In genomic region chr15:70892912-70893560, GRCh38 we compare ENCODE assay signal across 8 cellular contexts. TPM values are rescaled to one million over a fixed set of nuclear protein-coding genes. Genes with fewer than 3 reads are reported as not detected.
A peak's percentile ranks its signal among the peaks of the same experiment; 100 is the strongest.
DNase-seq lines count a peak whose midpoint lies in the region; ATAC-seq, FAIRE-seq and TF ChIP-seq lines count a peak whose summit lies in the region.

No MANE protein-coding gene starts in this region.

- peak overlapping the region; percentile 79 for H3K4me3 Mint-ChIP-seq in activated T-helper 2 cell treated with anti-CD3 and anti-CD28 coated beads, Interferon-gamma antibody, Interleukin-2, Interleukin-4, amounts not matched to agents 10 μg/mL and 5 μg/mL and 100 μg/mL, durations not matched to agents 14 hours and 24 hours and 36 hours (ENCODE audit: low read depth)
- peak overlapping the region; percentile 100 for H3K4me3 Mint-ChIP-seq in glutamatergic neuron (ENCODE audit: unreplicated experiment)

- no peaks in the 10 kb centered on the region for H3K36me3 Mint-ChIP-seq in activated T-helper 2 cell treated with anti-CD3 and anti-CD28 coated beads, Interferon-gamma antibody, Interleukin-2, Interleukin-4, amounts not matched to agents 10 μg/mL and 5 μg/mL and 100 μg/mL, durations not matched to agents 14 hours and 24 hours and 36 hours (ENCODE audit: low read depth)
- H3K36me3 Mint-ChIP-seq in glutamatergic neuron (ENCODE audit: unreplicated experiment), result no peaks in the 10 kb centered on the region

- FAIRE-seq in D721Med (lab: Jason Lieb, UNC), result no peak

- H3K36me3 ChIP-seq in ovary, result no peaks in the 10 kb centered on the region

- peaks cover 10% of the 10 kb centered on the region for H3K4me1 Mint-ChIP-seq in activated T-helper 2 cell treated with anti-CD3 and anti-CD28 coated beads, Interferon-gamma antibody, Interleukin-2, Interleukin-4, amounts not matched to agents 10 μg/mL and 5 μg/mL and 100 μg/mL, durations not matched to agents 14 hours and 24 hours and 36 hours (ENCODE audit: low read depth)
- H3K4me1 Mint-ChIP-seq in glutamatergic neuron (ENCODE audit: low read depth, unreplicated experiment), result peaks cover 4% of the 10 kb centered on the region

- no peak for TF ChIP-seq EP300 in ovary (IDR thresholded peaks at IDR 0.05)

- H3K9me3 Mint-ChIP-seq in activated T-helper 2 cell treated with anti-CD3 and anti-CD28 coated beads, Interferon-gamma antibody, Interleukin-2, Interleukin-4, amounts not matched to agents 10 μg/mL and 5 μg/mL and 100 μg/mL, durations not matched to agents 14 hours and 24 hours and 36 hours, result no peaks in the 10 kb centered on the region
- H3K9me3 Mint-ChIP-seq in glutamatergic neuron (ENCODE audit: unreplicated experiment), result peaks cover 9% of the 10 kb centered on the region

- ATAC-seq in GM21390 (IDR thresholded peaks at IDR 0.05; ENCODE audit: unreplicated experiment), result peak; percentile 20

- no peaks in the 10 kb centered on the region for H3K27me3 ChIP-seq in ovary

- TF ChIP-seq CTCF in D721Med (IDR thresholded peaks at IDR 0.05; ENCODE audit: insufficient read depth, missing control alignments) (peak; percentile 41), LNCaP clone FGC (IDR thresholded peaks at IDR 0.05; ENCODE audit: control insufficient read depth, extremely low read depth, insufficient read depth) (peak; percentile 74), glutamatergic neuron (IDR thresholded peaks at IDR 0.05; ENCODE audit: partially characterized antibody, unreplicated experiment) (no peak), ovary (IDR thresholded peaks at IDR 0.05) (peak in 1 of 3 donors; percentile 38)

- TF ChIP-seq POLR2A in ovary (IDR thresholded peaks at IDR 0.05), result no peak

- H3K27ac Mint-ChIP-seq in activated T-helper 2 cell treated with anti-CD3 and anti-CD28 coated beads, Interferon-gamma antibody, Interleukin-2, Interleukin-4, amounts not matched to agents 10 μg/mL and 5 μg/mL and 100 μg/mL, durations not matched to agents 14 hours and 24 hours and 36 hours, result no peak overlapping the region
- peak overlapping the region; percentile 98 for H3K27ac Mint-ChIP-seq in glutamatergic neuron (ENCODE audit: unreplicated experiment)

- peaks cover 5% of the 10 kb centered on the region for H3K4me1 ChIP-seq in ovary (ENCODE audit: insufficient read depth)

- H3K27me3 Mint-ChIP-seq in activated T-helper 2 cell treated with anti-CD3 and anti-CD28 coated beads, Interferon-gamma antibody, Interleukin-2, Interleukin-4, amounts not matched to agents 10 μg/mL and 5 μg/mL and 100 μg/mL, durations not matched to agents 14 hours and 24 hours and 36 hours (ENCODE audit: low read depth), result peaks cover 54% of the 10 kb centered on the region
- peaks cover 4% of the 10 kb centered on the region for H3K27me3 Mint-ChIP-seq in glutamatergic neuron (ENCODE audit: unreplicated experiment)

- peak overlapping the region; percentile 83 for H3K4me3 ChIP-seq in LNCaP clone FGC (ENCODE audit: low read depth, low read length)
- H3K4me3 ChIP-seq in ovary, result peak overlapping the region; percentile 73

- 0 to 3% (median 1%) methylated on average over 10 of the region's 10 CpGs for WGBS in ovary, 3 donors

- H3K27ac ChIP-seq in ovary, result peak overlapping the region; percentile 66 to 82

- DNase-seq in D721Med (ENCODE audit: insufficient read length, low spot score) (no peak), LNCaP clone FGC (ENCODE audit: low read depth) (no peak), glutamatergic neuron (no peak), ovary (peak in 2 of 5 donors; percentile 34 to 49), T-helper 9 cell (no peak)
- no peak for DNase-seq in activated T-helper 2 cell treated with anti-CD3 and anti-CD28 coated beads, Interferon-gamma antibody, Interleukin-2, Interleukin-4, amounts not matched to agents 10 μg/mL and 5 μg/mL and 100 μg/mL, durations not matched to agents 14 hours and 24 hours and 36 hours (ENCODE audit: low spot score)
- DNase-seq in stimulated activated CD8-positive, alpha-beta memory T cell treated with anti-CD3 and anti-CD28 coated beads, Interleukin-4, amount 100 ng/mL, for 48 hours, result no peak

- no peaks in the 10 kb centered on the region for H3K9me3 ChIP-seq in ovary

- intact Hi-C loops in activated T-helper 2 cell treated with anti-CD3 and anti-CD28 coated beads, Interferon-gamma antibody, Interleukin-2, Interleukin-4, amounts not matched to agents 10 μg/mL and 5 μg/mL and 100 μg/mL, durations not matched to agents 14 hours and 24 hours and 36 hours (cut with micrococcal nuclease), result no loop called here
- intact Hi-C loops in ovary (cut with DNase I), result no loop called here

RNA-seq across cellular contexts. Expression of gene LRRC49, which starts 0.4 kb away (rescaled TPM):
- not detected in 2 replicates for total RNA-seq in activated T-helper 2 cell treated with anti-CD3 and anti-CD28 coated beads, Interferon-gamma antibody, Interleukin-2, Interleukin-4, amounts not matched to agents 10 μg/mL and 5 μg/mL and 100 μg/mL, durations not matched to agents 14 hours and 24 hours and 36 hours
- total RNA-seq in glutamatergic neuron (ENCODE audit: unreplicated experiment) (28.6 TPM), ovary (10 to 100 TPM; 13.0 to 34.6 (median 16.4) TPM)
- 10 to 100 TPM; 11.9 to 14.2 TPM for polyA plus RNA-seq in ovary

RNA-seq across cellular contexts. Expression of gene THAP10, which starts 0.8 kb away (rescaled TPM):
- total RNA-seq in activated T-helper 2 cell treated with anti-CD3 and anti-CD28 coated beads, Interferon-gamma antibody, Interleukin-2, Interleukin-4, amounts not matched to agents 10 μg/mL and 5 μg/mL and 100 μg/mL, durations not matched to agents 14 hours and 24 hours and 36 hours, result 0.37 TPM in 1 of 2 replicates, not detected in the other
- 3.3 TPM for total RNA-seq in glutamatergic neuron (ENCODE audit: unreplicated experiment)
- 1 to 10 TPM; 2.6 to 5.0 (median 4.0) TPM for total RNA-seq in ovary
- 1 to 10 TPM; 2.9 to 3.7 TPM for polyA plus RNA-seq in ovary

RNA-seq across cellular contexts. Expression of gene LARP6, which starts 39.1 kb away (rescaled TPM):
- total RNA-seq in activated T-helper 2 cell treated with anti-CD3 and anti-CD28 coated beads, Interferon-gamma antibody, Interleukin-2, Interleukin-4, amounts not matched to agents 10 μg/mL and 5 μg/mL and 100 μg/mL, durations not matched to agents 14 hours and 24 hours and 36 hours, result not detected in 2 replicates
- total RNA-seq in glutamatergic neuron (ENCODE audit: unreplicated experiment) (21.6 TPM), ovary (10 to 100 TPM; 13.4 to 51.5 (median 31.9) TPM)
- polyA plus RNA-seq in ovary, result 10 to 100 TPM; 23.6 to 61.7 TPM

Comparison
In these comparisons a context has a peak if more than half of its experiments do, and no peak if none do; other contexts are left out.
1. RNA of gene LRRC49, which starts 0.4 kb away (total RNA-seq): 28.6 TPM in glutamatergic neuron (single experiment) and 13.0 to 34.6 TPM in ovary; not detected in activated T-helper 2 cell treated with anti-CD3 and anti-CD28 coated beads, Interferon-gamma antibody, Interleukin-2, Interleukin-4, amounts not matched to agents 10 μg/mL and 5 μg/mL and 100 μg/mL, durations not matched to agents 14 hours and 24 hours and 36 hours; every median in the first group is over 10 times any median in the second.
2. RNA of gene LARP6, which starts 39.1 kb away (total RNA-seq): 13.4 to 51.5 TPM in ovary and 21.6 TPM in glutamatergic neuron (single experiment); not detected in activated T-helper 2 cell treated with anti-CD3 and anti-CD28 coated beads, Interferon-gamma antibody, Interleukin-2, Interleukin-4, amounts not matched to agents 10 μg/mL and 5 μg/mL and 100 μg/mL, durations not matched to agents 14 hours and 24 hours and 36 hours; every median in the first group is over 10 times any median in the second.